ENCODE assay signal across 12 cellular contexts in genomic region chr12:48981757-48982157, GRCh38. TPM values are rescaled to one million over a fixed set of nuclear protein-coding genes. Genes with fewer than 3 reads are reported as not detected.
A peak's percentile ranks its signal among the peaks of the same experiment; 100 is the strongest.
DNase-seq lines count a peak whose midpoint lies in the region; ATAC-seq and TF ChIP-seq lines count a peak whose summit lies in the region.
"Had no signal": no experiment of that assay in that cellular context is flagged by ENCODE, and none has a peak within 500 bp of the region (broad histone marks: within the 10 kb centered on the region; RNA-seq: fewer than 3 reads in every experiment).

No MANE protein-coding gene starts in this region.

- DNase-seq in chondrocyte (ENCODE audit: low spot score) (no peak), natural killer cell (no peak), NCI-H2029 treated with DMSO at 0.1 percent for 48 hours (lab: John Stamatoyannopoulos, UW) (no peak)
- DNase-seq: heart left ventricle, HFFc6 had no signal

- peak overlapping the region; percentile 84 to 98 (median 92) for H3K4me2 ChIP-seq in BLaER1 treated with 17β-estradiol and CSF1 and Interleukin-3, amounts not matched to agents 10 nM and 100 nM

- POLR2A ChIA-PET in HEK293 (lab: Yijun Ruan, JAX), result interaction anchor here (0.5 to 0.9 kb wide), 2 partner anchors 130 to 1160 kb away, joined by 3 to 5 read pairs; partner anchors contain the start of gene DDX23

- H3K9ac ChIP-seq in BLaER1 treated with 17β-estradiol and CSF1 and Interleukin-3, amounts not matched to agents 10 nM and 100 nM, result no peak overlapping the region

- peaks cover 0 to 76% (median 40%) of the 10 kb centered on the region in 11 experiments; a peak in 20 of 22 replicates for H4K20me1 ChIP-seq in BLaER1 treated with 17β-estradiol and CSF1 and Interleukin-3, amounts not matched to agents 10 nM and 100 nM

- H3K9me3 Mint-ChIP-seq in chondrocyte (ENCODE audit: low read depth) (no peaks in the 10 kb centered on the region), natural killer cell (no peaks in the 10 kb centered on the region)
- H3K9me3 Mint-ChIP-seq: HFFc6 had no signal

- intact Hi-C loops in natural killer cell (cut with micrococcal nuclease), result no loop called here

- no peaks in the 10 kb centered on the region for H3K36me3 ChIP-seq in BLaER1 treated with 17β-estradiol and CSF1 and Interleukin-3, amounts not matched to agents 10 nM and 100 nM
- H3K36me3 ChIP-seq in HEK293 (ENCODE audit: control insufficient read depth in 2 of 2, insufficient read depth in 1 of 2, low read length in 2 of 2), result no peaks in the 10 kb centered on the region
- H3K36me3 ChIP-seq: heart left ventricle had no signal

- peaks cover 70 to 88% (median 77%) of the 10 kb centered on the region in 11 experiments for H3K27me3 ChIP-seq in BLaER1 treated with 17β-estradiol and CSF1 and Interleukin-3, amounts not matched to agents 10 nM and 100 nM

- no peak overlapping the region for H3K27ac ChIP-seq in BLaER1 treated with 17β-estradiol and CSF1 and Interleukin-3, amounts not matched to agents 10 nM and 100 nM
- no peak overlapping the region for H3K27ac ChIP-seq in HEK293 (ENCODE audit: extremely low read depth, low read depth, low read length)
- H3K27ac ChIP-seq: heart left ventricle had no signal

- H3K4me1 Mint-ChIP-seq in chondrocyte (ENCODE audit: low read depth), result peaks cover 59% of the 10 kb centered on the region
- H3K4me1 Mint-ChIP-seq in natural killer cell, result peaks cover 53 to 54% of the 10 kb centered on the region in 2 donors

- peaks cover 2% of the 10 kb centered on the region for H3K36me3 Mint-ChIP-seq in chondrocyte (ENCODE audit: low read depth)
- H3K36me3 Mint-ChIP-seq in natural killer cell, result no peaks in the 10 kb centered on the region

- TF ChIP-seq CTCF in HEK293 (tag by site-specific recombination; IDR thresholded peaks at IDR 0.05) (no peak), chondrocyte (IDR thresholded peaks at IDR 0.05) (no peak), natural killer cell (IDR thresholded peaks at IDR 0.05) (no peak)

- H3K9me3 ChIP-seq in BLaER1 treated with 17β-estradiol and CSF1 and Interleukin-3, amounts not matched to agents 10 nM and 100 nM (replicated peaks in 1 of 11), result no peaks in the 10 kb centered on the region
- no peaks in the 10 kb centered on the region for H3K9me3 ChIP-seq in HEK293 (ENCODE audit: control insufficient read depth, insufficient read depth, low read depth, low read length)
- H3K9me3 ChIP-seq: heart left ventricle had no signal

- H3K27me3 Mint-ChIP-seq in chondrocyte (ENCODE audit: low read depth) (peaks cover 71% of the 10 kb centered on the region), natural killer cell (ENCODE audit: low read depth in 2 of 2) (peaks cover 29 to 35% of the 10 kb centered on the region in 2 donors)

- ATAC-seq in natural killer cell, result no peak
- ATAC-seq in HG02973 (IDR thresholded peaks at IDR 0.05; ENCODE audit: unreplicated experiment), result no peak
- no peak for ATAC-seq in GM18868 (IDR thresholded peaks at IDR 0.05; ENCODE audit: unreplicated experiment)
- no peak for ATAC-seq in GM21381 (IDR thresholded peaks at IDR 0.05; ENCODE audit: unreplicated experiment)
- ATAC-seq: heart left ventricle, sciatic nerve had no signal

- H3K4me3 ChIP-seq in BLaER1 treated with 17β-estradiol and CSF1 and Interleukin-3, amounts not matched to agents 10 nM and 100 nM, result peak overlapping the region; percentile 42 to 66 (median 54); a peak in 19 of 20 replicates
- H3K4me3 ChIP-seq in HEK293 (ENCODE audit: low read depth, low read length), result no peak overlapping the region

- H3K27ac Mint-ChIP-seq in chondrocyte (ENCODE audit: unreplicated experiment) (peak overlapping the region; percentile 46), natural killer cell (peak overlapping the region; percentile 73 to 94)
- H3K27ac Mint-ChIP-seq: HFFc6 had no signal

- peaks cover 62 to 86% (median 75%) of the 10 kb centered on the region in 10 experiments for H3K4me1 ChIP-seq in BLaER1 treated with 17β-estradiol and CSF1 and Interleukin-3, amounts not matched to agents 10 nM and 100 nM
- no peaks in the 10 kb centered on the region; the same call in 1 of the 2 replicates for H3K4me1 ChIP-seq in HEK293 (ENCODE audit: control insufficient read depth, insufficient read depth, low read length)

- CTCF ChIA-PET in HEK293 (lab: Yijun Ruan, JAX), result interaction anchor here (0.9 to 1.4 kb wide), 2 partner anchors 46 to 129 kb away, joined by 4 to 8 read pairs; no protein-coding TSS in a partner anchor

- H3K4me3 Mint-ChIP-seq in chondrocyte (ENCODE audit: unreplicated experiment) (peak overlapping the region; percentile 57), natural killer cell (peak overlapping the region; percentile 89)
- H3K4me3 Mint-ChIP-seq: HFFc6 had no signal

TF ChIP-seq in HEK293, 187 proteins besides CTCF, POLR2A, EP300 and RAD21:
- TF ChIP-seq SCRT2 (tag by site-specific recombination; IDR thresholded peaks at IDR 0.05), result peak; percentile 59
- no peak for TF ChIP-seq ZNF266 (tag by site-specific recombination; IDR thresholded peaks at IDR 0.05; ENCODE audit: low read depth)

RNA-seq across cellular contexts. Expression of gene WNT1, which starts 3.6 kb away (rescaled TPM):
- total RNA-seq in chondrocyte (not detected in 3 replicates), natural killer cell (1 to 10 TPM; 1.1 to 2.0 (median 1.7) TPM)
- total RNA-seq: dermis microvascular lymphatic vessel endothelial cell, HFFc6, sciatic nerve had no signal

RNA-seq across cellular contexts. Expression of gene WNT10B, which starts 10.2 kb away (rescaled TPM):
- total RNA-seq in chondrocyte (0.25 to 0.39 TPM in 2 of 3 replicates, not detected in the other), natural killer cell (1 to 10 TPM; 7.9 to 10.0 (median 8.2) TPM)

RNA-seq across cellular contexts. Expression of gene DDN, which starts 17.4 kb away (rescaled TPM):
- total RNA-seq in chondrocyte (0.10 to 0.74 TPM (median 0.72 TPM) in 3 replicates), natural killer cell (1 to 10 TPM; 1.1 to 3.4 (median 1.4) TPM)
- total RNA-seq: sciatic nerve had no signal

RNA-seq across cellular contexts. Expression of gene ARF3, which starts 24.5 kb away (rescaled TPM):
- total RNA-seq in chondrocyte (116 to 128 TPM (median 126 TPM) in 3 replicates), natural killer cell (100 to 1,000 TPM in 1 of 3 donors, 10 to 100 TPM in 2; 80.7 to 114 (median 88.4) TPM)

RNA-seq across cellular contexts. Expression of gene PRKAG1, which starts 36.8 kb away (rescaled TPM):
- total RNA-seq in chondrocyte (61.5 to 77.1 TPM (median 61.7 TPM) in 3 replicates), natural killer cell (100 to 1,000 TPM in 1 of 3 donors, 10 to 100 TPM in 2; 76.4 to 100 (median 81.1) TPM)
